Comparison of ENCODE assay signal across 11 cellular contexts in genomic region chr9:123530244-123530643, GRCh38.
"Had no signal": no experiment of that assay in that cellular context is flagged by ENCODE, and none has a peak within 500 bp of the region (broad histone marks: within the 10 kb centered on the region; RNA-seq: fewer than 3 reads in every experiment).

No MANE protein-coding gene starts in this region.

- H3K4me3 ChIP-seq: GM23248, GM23338, HAP-1 had no signal

- H3K27ac ChIP-seq: GM23248 had no signal

- FAIRE-seq: H1, H54 had no signal

- H3K36me3 ChIP-seq: HAP-1 had no signal

- DNase-seq: GM23248, GOT3, H7, H9, HCEC 1CT, HFFc6 had no signal

- ATAC-seq: GM23338, HCT116 had no signal

- H2AFZ ChIP-seq: GM23248, GM23338 had no signal

- H3K4me2 ChIP-seq: GM23338 had no signal

- H3K9ac ChIP-seq: GM23248 had no signal

- H3K4me1 ChIP-seq: HAP-1 had no signal
